In genomic region chr19:16921766-16922591, GRCh38 we compare ENCODE assay signal across 1 cellular context.
TF ChIP-seq lines count a peak whose summit lies in the region.

No MANE protein-coding gene starts in this region.

TF ChIP-seq in SK-N-SH treated with all-trans-retinoic acid at 6 μM for 48 hours, 23 proteins besides CTCF, POLR2A, EP300 and RAD21 (continued from another document):
- TF ChIP-seq CSRNP3 (CRISPR knock-in tag; IDR thresholded peaks at IDR 0.05) (no peak), ZFP3 (CRISPR knock-in tag; IDR thresholded peaks at IDR 0.05) (no peak), GLIS3 (CRISPR knock-in tag; IDR thresholded peaks at IDR 0.05) (no peak), ISL1 (CRISPR knock-in tag; IDR thresholded peaks at IDR 0.05) (no peak), BACH2 (CRISPR knock-in tag; IDR thresholded peaks at IDR 0.05; ENCODE audit: borderline replicate concordance) (no peak), TOX (CRISPR knock-in tag; IDR thresholded peaks at IDR 0.05; ENCODE audit: borderline replicate concordance) (no peak), ZFP30 (CRISPR knock-in tag; IDR thresholded peaks at IDR 0.05) (no peak), RARB (CRISPR knock-in tag; IDR thresholded peaks at IDR 0.05) (no peak)
